ENCODE assay signal across 1 cellular context in genomic region chr1:38061290-38061689, GRCh38.
TF ChIP-seq lines count a peak whose summit lies in the region.

No MANE protein-coding gene starts in this region.

TF ChIP-seq in K562, 482 proteins besides CTCF, POLR2A, EP300 and RAD21:
- no peak for TF ChIP-seq NFE2L1 (tag; IDR thresholded peaks at IDR 0.05; ENCODE audit: borderline replicate concordance, low read depth)
- TF ChIP-seq ZNF584 (CRISPR knock-in tag; IDR thresholded peaks at IDR 0.05; ENCODE audit: low read depth) = no peak
- peak; percentile 93 for TF ChIP-seq RBM25 (IDR thresholded peaks at IDR 0.05; ENCODE audit: low read depth, low read length, severe bottlenecking)
- no peak for TF ChIP-seq PHF21A (IDR thresholded peaks at IDR 0.05; ENCODE audit: borderline replicate concordance, low read depth)
- TF ChIP-seq ZNF699 (CRISPR knock-in tag; IDR thresholded peaks at IDR 0.05; ENCODE audit: insufficient replicate concordance) = no peak
